Comparison of ENCODE assay signal across 8 cellular contexts in the genomic region with DNA sequence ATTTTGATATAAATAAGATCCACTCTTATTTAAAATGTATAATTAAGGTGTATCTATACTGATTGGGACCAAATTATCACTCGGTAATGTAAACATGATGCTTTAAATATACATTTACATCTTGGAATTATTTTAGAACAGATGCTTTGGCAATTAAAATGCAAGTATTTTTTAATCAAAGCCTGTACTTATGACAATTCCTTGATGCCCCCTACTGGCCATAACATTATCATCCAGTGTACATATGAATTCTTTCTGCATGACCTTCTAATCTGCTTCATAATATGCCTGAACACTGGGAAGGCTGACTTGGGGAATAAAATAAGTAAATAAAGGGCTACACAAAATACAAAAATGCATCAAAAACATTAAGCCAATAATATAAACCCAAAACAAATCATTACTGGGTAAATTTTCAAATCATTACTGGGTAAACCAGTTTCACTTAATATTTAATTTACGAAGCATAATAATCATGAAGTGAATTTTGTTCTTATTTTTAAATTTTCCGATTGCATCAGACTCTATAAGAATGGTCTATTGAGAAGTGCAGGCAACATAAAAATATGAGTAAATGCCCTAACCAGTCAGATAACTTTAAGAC.
A peak's percentile ranks its signal among the peaks of the same experiment; 100 is the strongest.
DNase-seq lines count a peak whose midpoint lies in the region; ATAC-seq, FAIRE-seq and TF ChIP-seq lines count a peak whose summit lies in the region.

No MANE protein-coding gene starts in this region.

- intact Hi-C loops in sciatic nerve (cut with DNase I): no loop called here

- DNase-seq in GM12865 (ENCODE audit: low read depth) (peak; percentile 52), NCI-H2107 treated with DMSO at 0.1 percent for 48 hours (lab: John Stamatoyannopoulos, UW; ENCODE audit: unreplicated experiment) (peak; percentile 8), medulla oblongata (ENCODE audit: extremely low spot score) (peak; percentile 52), NCI-H1048 (lab: John Stamatoyannopoulos, UW) (no peak), sciatic nerve (ENCODE audit: low spot score) (no peak)
- DNase-seq in activated T-cell treated with anti-CD3 and anti-CD28 coated beads, Interleukin-2, amount 50 U/mL, for 72 hours: no peak

- no peaks in the 10 kb centered on the region for H3K4me1 Mint-ChIP-seq in brain
- no peaks in the 10 kb centered on the region for H3K4me1 Mint-ChIP-seq in activated T-cell treated with anti-CD3 and anti-CD28 coated beads, Interleukin-2, amount 50 U/mL, for 72 hours (ENCODE audit: low read depth)

- peaks cover 0 to 9% (median 5%) of the 10 kb centered on the region in 5 experiments for H3K9me3 Mint-ChIP-seq in brain
- H3K9me3 Mint-ChIP-seq in activated T-cell treated with anti-CD3 and anti-CD28 coated beads, Interleukin-2, amount 50 U/mL, for 72 hours: peaks cover 0 to 3% of the 10 kb centered on the region in 2 donors

- H3K27ac Mint-ChIP-seq in brain: no peak overlapping the region
- no peak overlapping the region for H3K27ac Mint-ChIP-seq in activated T-cell treated with anti-CD3 and anti-CD28 coated beads, Interleukin-2, amount 50 U/mL, for 72 hours

- no peaks in the 10 kb centered on the region for H3K27me3 Mint-ChIP-seq in brain
- peaks cover 7% of the 10 kb centered on the region for H3K27me3 Mint-ChIP-seq in activated T-cell treated with anti-CD3 and anti-CD28 coated beads, Interleukin-2, amount 50 U/mL, for 72 hours (ENCODE audit: low read depth)

- ATAC-seq in activated T-cell treated with anti-CD3 and anti-CD28 coated beads, Interleukin-2, amount 50 U/mL, for 72 hours (replicated peaks in 1 of 2): no peak
- ATAC-seq in sciatic nerve: no peak

- no peak overlapping the region for H3K4me3 Mint-ChIP-seq in brain
- no peak overlapping the region for H3K4me3 Mint-ChIP-seq in activated T-cell treated with anti-CD3 and anti-CD28 coated beads, Interleukin-2, amount 50 U/mL, for 72 hours

- H3K4me3 ChIP-seq in GM12865 (ENCODE audit: low read depth, low read length): no peak overlapping the region

- H3K36me3 Mint-ChIP-seq in brain: no peaks in the 10 kb centered on the region
- H3K36me3 Mint-ChIP-seq in activated T-cell treated with anti-CD3 and anti-CD28 coated beads, Interleukin-2, amount 50 U/mL, for 72 hours (ENCODE audit: insufficient read depth in 2 of 2): no peaks in the 10 kb centered on the region

- TF ChIP-seq CTCF in GM12865 (IDR thresholded peaks at IDR 0.05; ENCODE audit: insufficient read depth, low read depth, low read length, missing control alignments) (peak; percentile 50), brain (conservative IDR thresholded peaks at IDR 0.05) (peak; percentile 69 to 80)

- peak; percentile 88 for FAIRE-seq in A204.1 (lab: Jason Lieb, UNC)

Comparison
In these comparisons a context has a peak if more than half of its experiments do, and no peak if none do; other contexts are left out.
1. DNase-seq: peak in GM12865 (single experiment), NCI-H2107 treated with DMSO at 0.1 percent for 48 hours (single experiment) and medulla oblongata (single experiment); none in NCI-H1048 (single experiment), activated T-cell treated with anti-CD3 and anti-CD28 coated beads, Interleukin-2, amount 50 U/mL, for 72 hours (0 of 2) and sciatic nerve (single experiment).